8 cellular contexts compared by ENCODE assay signal in the genomic region with DNA sequence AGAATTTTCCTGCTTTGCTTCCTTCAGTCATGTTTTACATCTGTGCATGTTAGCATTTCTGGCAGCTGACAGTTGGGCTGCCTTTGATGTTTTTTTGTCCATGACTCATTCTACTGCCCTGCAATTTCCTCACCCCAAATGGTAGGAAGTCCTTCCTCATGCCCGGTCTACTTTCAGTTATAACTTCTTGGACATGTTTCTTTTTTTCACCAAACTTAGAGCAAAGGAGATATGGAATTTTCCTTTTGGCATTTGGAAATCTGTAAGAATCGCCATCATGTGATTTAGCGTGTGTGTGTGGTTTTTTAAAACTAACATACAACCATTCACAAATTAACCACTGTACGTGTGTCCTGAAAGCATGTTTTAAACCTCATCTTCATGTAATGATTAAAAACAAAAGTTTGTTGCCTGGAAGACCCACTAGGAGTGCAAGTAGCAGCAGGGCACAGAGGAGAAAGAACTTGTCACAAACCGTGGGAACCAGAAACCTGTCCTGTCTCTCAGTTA.
DNase-seq lines count a peak whose midpoint lies in the region; ATAC-seq and TF ChIP-seq lines count a peak whose summit lies in the region.

No MANE protein-coding gene starts in this region.

- no peak for DNase-seq in activated T-cell treated with anti-CD3 and anti-CD28 coated beads, Interleukin-2, amount 50 U/mL, for 4 hours
- DNase-seq in activated T-cell treated with anti-CD3 and anti-CD28 coated beads for 4 hours = no peak
- peak; percentile 70 for DNase-seq in amniotic epithelial cell (ENCODE audit: low read depth)
- DNase-seq in stimulated activated naive CD8-positive, alpha-beta T cell treated with anti-CD3 and anti-CD28 coated beads, Interleukin-15, amount 100 ng/mL, for 72 hours = peak in 1 of 2 donors; percentile 17
- DNase-seq in activated CD4-positive, CD25-positive, alpha-beta regulatory T cell (lab: John Stamatoyannopoulos, UW) = no peak
- DNase-seq in HFFc6 = no peak
- no peak for DNase-seq in iPS-NIHi7 (ENCODE audit: extremely low spot score)

- no peak overlapping the region for H3K4me3 Mint-ChIP-seq in activated T-cell treated with anti-CD3 and anti-CD28 coated beads, Interleukin-2, amount 50 U/mL, for 4 hours
- peak overlapping the region; percentile 32 to 61 for H3K4me3 Mint-ChIP-seq in stimulated activated naive CD8-positive, alpha-beta T cell treated with anti-CD3 and anti-CD28 coated beads, Interleukin-15, amount 100 ng/mL, for 72 hours
- H3K4me3 Mint-ChIP-seq in HFFc6 = no peak overlapping the region; the same call in 1 of the 2 replicates

- H3K36me3 Mint-ChIP-seq in activated T-cell treated with anti-CD3 and anti-CD28 coated beads, Interleukin-2, amount 50 U/mL, for 4 hours (ENCODE audit: insufficient read depth) = no peaks in the 10 kb centered on the region
- H3K36me3 Mint-ChIP-seq in HFFc6 (ENCODE audit: low read depth) = no peaks in the 10 kb centered on the region

- TF ChIP-seq CTCF in HFFc6 (IDR thresholded peaks at IDR 0.05) = no peak

- H3K27me3 Mint-ChIP-seq in activated T-cell treated with anti-CD3 and anti-CD28 coated beads, Interleukin-2, amount 50 U/mL, for 4 hours (ENCODE audit: low read depth) = peaks cover 4% of the 10 kb centered on the region
- no peaks in the 10 kb centered on the region for H3K27me3 Mint-ChIP-seq in stimulated activated naive CD8-positive, alpha-beta T cell treated with anti-CD3 and anti-CD28 coated beads, Interleukin-15, amount 100 ng/mL, for 72 hours
- H3K27me3 Mint-ChIP-seq in HFFc6 (ENCODE audit: insufficient read depth) = no peaks in the 10 kb centered on the region

- H3K4me1 Mint-ChIP-seq in activated T-cell treated with anti-CD3 and anti-CD28 coated beads, Interleukin-2, amount 50 U/mL, for 4 hours (ENCODE audit: low read depth) = peaks cover 12% of the 10 kb centered on the region
- H3K4me1 Mint-ChIP-seq in stimulated activated naive CD8-positive, alpha-beta T cell treated with anti-CD3 and anti-CD28 coated beads, Interleukin-15, amount 100 ng/mL, for 72 hours = peaks cover 19% of the 10 kb centered on the region
- peaks cover 6% of the 10 kb centered on the region; the same call in 1 of the 2 replicates for H3K4me1 Mint-ChIP-seq in HFFc6 (ENCODE audit: low read depth)

- no peaks in the 10 kb centered on the region for H3K9me3 Mint-ChIP-seq in activated T-cell treated with anti-CD3 and anti-CD28 coated beads, Interleukin-2, amount 50 U/mL, for 4 hours
- H3K9me3 Mint-ChIP-seq in stimulated activated naive CD8-positive, alpha-beta T cell treated with anti-CD3 and anti-CD28 coated beads, Interleukin-15, amount 100 ng/mL, for 72 hours = no peaks in the 10 kb centered on the region
- H3K9me3 Mint-ChIP-seq in HFFc6 = no peaks in the 10 kb centered on the region; the same call in 1 of the 2 replicates

- peak overlapping the region in 1 of 2 donors; percentile 59 for H3K27ac Mint-ChIP-seq in stimulated activated naive CD8-positive, alpha-beta T cell treated with anti-CD3 and anti-CD28 coated beads, Interleukin-15, amount 100 ng/mL, for 72 hours
- no peak overlapping the region for H3K27ac Mint-ChIP-seq in HFFc6

- peak; percentile 51 to 81 for ATAC-seq in activated T-cell treated with anti-CD3 and anti-CD28 coated beads, Interleukin-2, amount 50 U/mL, for 4 hours
- peak; percentile 86 for ATAC-seq in HG03175 (IDR thresholded peaks at IDR 0.05; ENCODE audit: unreplicated experiment)
- ATAC-seq in stimulated activated naive CD8-positive, alpha-beta T cell treated with anti-CD3 and anti-CD28 coated beads, Interleukin-15, amount 100 ng/mL, for 72 hours = peak; percentile 92

Comparison
In these comparisons a context has a peak if more than half of its experiments do, and no peak if none do; other contexts are left out.
1. H3K4me3 Mint-ChIP-seq: peak in stimulated activated naive CD8-positive, alpha-beta T cell treated with anti-CD3 and anti-CD28 coated beads, Interleukin-15, amount 100 ng/mL, for 72 hours (2 of 2); none in activated T-cell treated with anti-CD3 and anti-CD28 coated beads, Interleukin-2, amount 50 U/mL, for 4 hours (single experiment) and HFFc6 (single experiment).
2. Peak in every context shown above with its lines, with median percentiles within 50 percentile points of each other: ATAC-seq.